Comparison of ENCODE assay signal across 17 cellular contexts in genomic region chr7:49771427-49772176, GRCh38. TPM values are rescaled to one million over a fixed set of nuclear protein-coding genes. Genes with fewer than 3 reads are reported as not detected.
A peak's percentile ranks its signal among the peaks of the same experiment; 100 is the strongest.
DNase-seq lines count a peak whose midpoint lies in the region; ATAC-seq, FAIRE-seq and TF ChIP-seq lines count a peak whose summit lies in the region.
"Had no signal": no experiment of that assay in that cellular context is flagged by ENCODE, and none has a peak within 500 bp of the region (broad histone marks: within the 10 kb centered on the region; RNA-seq: fewer than 3 reads in every experiment).

No MANE protein-coding gene starts in this region.

- peaks cover 13% of the 10 kb centered on the region for H3K4me1 Mint-ChIP-seq in chondrocyte (ENCODE audit: low read depth)

- peak; percentile 68 for FAIRE-seq in GM12878 (lab: Jason Lieb, UNC)

- H3K4me1 ChIP-seq in GM12878 (ENCODE audit: control insufficient read depth, insufficient read depth, low read length) (peaks cover 34% of the 10 kb centered on the region), suprapubic skin (peaks cover 30% of the 10 kb centered on the region), GM23248 (ENCODE audit: insufficient read depth) (no peaks in the 10 kb centered on the region)

- no peak for TF ChIP-seq CTCF in GM12878 (IDR thresholded peaks at IDR 0.05 in 2 of 3, conservative IDR thresholded peaks at IDR 0.05 in 1 of 3; ENCODE audit: control insufficient read depth in 2 of 3, extremely low read depth in 1 of 3, insufficient read depth in 1 of 3, low read depth in 3 of 3, low read length in 3 of 3)
- TF ChIP-seq CTCF in suprapubic skin (IDR thresholded peaks at IDR 0.05) = no peak
- no peak for TF ChIP-seq CTCF in chondrocyte (IDR thresholded peaks at IDR 0.05)

- H3K9me2 ChIP-seq in GM23248 (ENCODE audit: insufficient read depth) = no peaks in the 10 kb centered on the region

- BruUV-seq in GM12878 (replicated peaks; lab: Mats Ljungman, UMichigan) = no TSS peak

- TF ChIP-seq RAD21 in GM12878 (IDR thresholded peaks at IDR 0.05; ENCODE audit: insufficient read depth, low read depth, low read length) = no peak

- H3K4me3 Mint-ChIP-seq in chondrocyte (ENCODE audit: unreplicated experiment) = no peak overlapping the region
- H3K4me3 Mint-ChIP-seq: activated naive CD8-positive, alpha-beta T cell; natural killer cell had no signal

- H3K79me2 ChIP-seq in GM12878 (ENCODE audit: control insufficient read depth, insufficient read depth, low read length) (no peaks in the 10 kb centered on the region), GM23248 (ENCODE audit: insufficient read depth) (no peaks in the 10 kb centered on the region)

- TF ChIP-seq EP300 in GM12878 (IDR thresholded peaks at IDR 0.05; ENCODE audit: borderline replicate concordance in 1 of 2, control insufficient read depth in 1 of 2, low read depth in 2 of 2, low read length in 2 of 2) = peak; percentile 54 to 81; a peak in 2 of 4 replicates
- TF ChIP-seq EP300 in suprapubic skin (IDR thresholded peaks at IDR 0.05) = no peak

- H3K27ac ChIP-seq in GM12878 (ENCODE audit: control insufficient read depth, insufficient read depth) = no peak overlapping the region
- H3K27ac ChIP-seq in suprapubic skin = no peak overlapping the region
- no peak overlapping the region for H3K27ac ChIP-seq in GM23248
- H3K27ac ChIP-seq: sigmoid colon, SK-N-MC had no signal

- no peak overlapping the region for H3K9ac ChIP-seq in GM12878 (ENCODE audit: control insufficient read depth, insufficient read depth, low read length)
- no peak overlapping the region for H3K9ac ChIP-seq in GM23248

- SMC1A ChIA-PET in GM12878 (lab: Charles Lee; ENCODE audit: uncharacterized antibody, unreplicated experiment) = interaction anchor here (0.8 kb wide), 1 partner anchor 19 kb away, joined by 3 read pairs; no protein-coding TSS in a partner anchor

- ATAC-seq in GM18861 (IDR thresholded peaks at IDR 0.05; ENCODE audit: unreplicated experiment) (peak; percentile 29), GM21529 (IDR thresholded peaks at IDR 0.05; ENCODE audit: unreplicated experiment) (peak; percentile 25), HG03066 (IDR thresholded peaks at IDR 0.05; ENCODE audit: low read depth, unreplicated experiment) (peak; percentile 29), GM12878 (peak; percentile 53), GM19397 (IDR thresholded peaks at IDR 0.05; ENCODE audit: unreplicated experiment) (no peak)
- ATAC-seq: left cardiac atrium, natural killer cell had no signal

- H3K9me3 ChIP-seq in GM12878 (replicated peaks; ENCODE audit: control insufficient read depth, insufficient read depth, low read length) (no peaks in the 10 kb centered on the region; the same call in 2 of the 3 replicates), suprapubic skin (no peaks in the 10 kb centered on the region), GM23248 (ENCODE audit: low read depth) (no peaks in the 10 kb centered on the region)
- H3K9me3 ChIP-seq: sigmoid colon had no signal

- H3F3A ChIP-seq in GM23248 (ENCODE audit: insufficient read depth) = no peaks in the 10 kb centered on the region

- no peaks in the 10 kb centered on the region for H3K36me3 Mint-ChIP-seq in chondrocyte (ENCODE audit: low read depth)
- H3K36me3 Mint-ChIP-seq: activated naive CD8-positive, alpha-beta T cell had no signal

- intact Hi-C loops in GM12878 (cut with micrococcal nuclease; ENCODE audit: unreplicated experiment) = no loop called here

- H3K27me3 Mint-ChIP-seq in chondrocyte (ENCODE audit: low read depth) = peaks cover 53% of the 10 kb centered on the region

- in situ Hi-C loops in GM12878 (cut with MboI) = loop anchor here (25.0 kb wide), 1 partner anchor 1834 kb away; the partner anchor contains the start of gene PKD1L1
- in situ Hi-C loops in GM23248 (cut with MboI) = no loop called here

- H3K36me3 ChIP-seq in GM12878 (ENCODE audit: control insufficient read depth in 2 of 2, insufficient read depth in 2 of 2, low read length in 1 of 2) (no peaks in the 10 kb centered on the region), suprapubic skin (no peaks in the 10 kb centered on the region), GM23248 (ENCODE audit: low read depth) (no peaks in the 10 kb centered on the region)
- H3K36me3 ChIP-seq: sigmoid colon had no signal

- H3K27ac Mint-ChIP-seq in chondrocyte (ENCODE audit: unreplicated experiment) = no peak overlapping the region
- H3K27ac Mint-ChIP-seq: activated naive CD8-positive, alpha-beta T cell; natural killer cell had no signal

- H3K4me3 ChIP-seq in GM12878 = no peak overlapping the region
- H3K4me3 ChIP-seq in suprapubic skin = no peak overlapping the region
- H3K4me3 ChIP-seq in GM23248 = no peak overlapping the region
- H3K4me3 ChIP-seq: sigmoid colon, SK-N-MC had no signal

- CTCF ChIA-PET in GM12878 (lab: Yijun Ruan, JAX) = interaction anchor here (0.7 to 0.9 kb wide), 2 partner anchors 19 to 37 kb away, joined by 3 read pairs; no protein-coding TSS in a partner anchor

- H4K20me1 ChIP-seq in GM12878 (ENCODE audit: control insufficient read depth, insufficient read depth) (no peaks in the 10 kb centered on the region), GM23248 (ENCODE audit: insufficient read depth) (no peaks in the 10 kb centered on the region)

- RAD21 ChIA-PET in GM12878 (lab: Charles Lee; ENCODE audit: unreplicated experiment) = no interaction called here

- TF ChIP-seq POLR2A in GM12878 (IDR thresholded peaks at IDR 0.05; ENCODE audit: low read depth, low read length) = no peak
- no peak for TF ChIP-seq POLR2A in suprapubic skin (IDR thresholded peaks at IDR 0.05)

- DNase-seq in GM12878 (ENCODE audit: low read depth, low spot score) (no peak), suprapubic skin (ENCODE audit: low spot score in 2 of 2) (no peak), chondrocyte (ENCODE audit: low spot score) (no peak), GM23248 (no peak)
- DNase-seq: central memory CD4-positive, alpha-beta T cell; KBM-7; left cardiac atrium; natural killer cell; NCI-H2029; sigmoid colon had no signal

- peaks cover 10 to 22% of the 10 kb centered on the region in 2 experiments for H3K27me3 ChIP-seq in GM12878 (replicated peaks in 1 of 2; ENCODE audit: control insufficient read depth in 2 of 2, insufficient read depth in 2 of 2, low read length in 1 of 2)
- peaks cover 39% of the 10 kb centered on the region for H3K27me3 ChIP-seq in suprapubic skin
- peaks cover 36% of the 10 kb centered on the region for H3K27me3 ChIP-seq in GM23248 (replicated peaks; ENCODE audit: insufficient read depth)

- no peaks in the 10 kb centered on the region for H3K9me3 Mint-ChIP-seq in chondrocyte (ENCODE audit: low read depth)

- POLR2A ChIA-PET in GM12878 (lab: Charles Lee) = interaction anchor here (1.2 kb wide), 1 partner anchor 9 kb away, joined by 3 read pairs; no protein-coding TSS in a partner anchor

- WGBS in GM12878 (ENCODE audit: insufficient coverage, insufficient replicate concordance, low lambda C conversion rate, missing lambda C conversion rate) = 11% methylated on average over 11 of the region's 11 CpGs
- 87% methylated on average over 11 of the region's 11 CpGs for WGBS in suprapubic skin
- WGBS in GM23248 (ENCODE audit: low coverage in 1 of 2, low lambda C conversion rate in 2 of 2, missing lambda C conversion rate in 2 of 2), 2 experiments = 36 to 37% methylated on average over 11 of the region's 11 CpGs

- peak overlapping the region; percentile 5; the same call in 1 of the 2 replicates for H3K4me2 ChIP-seq in GM12878 (ENCODE audit: control insufficient read depth, insufficient read depth)
- no peak overlapping the region for H3K4me2 ChIP-seq in GM23248 (ENCODE audit: unreplicated experiment)

- no peak overlapping the region for H2AFZ ChIP-seq in GM12878 (ENCODE audit: control insufficient read depth, low read depth, low read length)
- no peak overlapping the region for H2AFZ ChIP-seq in GM23248

RNA-seq across cellular contexts. Expression of gene VWC2, which starts 1.8 kb away (rescaled TPM):
- not detected in 2 replicates for total RNA-seq in GM12878 (2013; cell fraction: nucleolus; rRNA removed)
- total RNA-seq in GM12878 (2014; rRNA removed) = 0.06 TPM in 1 of 2 replicates, not detected in the other
- not detected in 2 replicates for total RNA-seq in GM12878 (2014; rRNA removed; fragmentation: Illumina TruSeq; extraction: Trizol)
- not detected in 2 replicates for total RNA-seq in GM12878 (2021)
- polyA plus RNA-seq in GM12878 (2011; ENCODE audit: low read depth) = not detected
- polyA plus RNA-seq in GM12878 (2011; rRNA removed) = under 0.01 and 0.01 TPM in 2 replicates
- polyA plus RNA-seq in GM12878 (2011; cell fraction: cytosol; rRNA removed) = under 0.01 TPM in 2 replicates
- polyA plus RNA-seq in GM12878 (2011; cell fraction: nucleus; rRNA removed) = 0.01 TPM in 1 of 2 replicates, not detected in the other
- 0.01 TPM in 1 of 2 replicates, not detected in the other for polyA plus RNA-seq in GM12878 (2012)
- not detected in 2 replicates for polyA plus RNA-seq in GM12878 (2014; fragmentation: Illumina TruSeq; extraction: Trizol)
- not detected for polyA plus RNA-seq in GM12878 (2014; fragmentation: Nextera tagmentation; extraction: Ambion mirVana)
- 0.03 TPM in 1 of 2 replicates, not detected in the other for polyA plus RNA-seq in GM12878 (2014; rRNA removed)
- polyA plus RNA-seq in GM12878 (2016; fragmentation: Nextera tagmentation; extraction: Ambion mirVana) = not detected
- polyA minus RNA-seq in GM12878 (2011; rRNA and poly(A)+ RNA removed) = not detected in 2 replicates
- not detected in 2 replicates for polyA minus RNA-seq in GM12878 (2011; cell fraction: cytosol; rRNA and poly(A)+ RNA removed)
- polyA minus RNA-seq in GM12878 (2011; cell fraction: nucleus; rRNA and poly(A)+ RNA removed) = not detected in 2 replicates
- under 1 TPM; 0.04 to 0.18 (median 0.13) TPM for total RNA-seq in suprapubic skin
- not detected in 3 replicates for total RNA-seq in chondrocyte
- total RNA-seq in GM23248 (2014; rRNA removed; shearing (Covaris generic)) = not detected in 2 replicates
- polyA plus RNA-seq in GM23248 (2016; fragmentation: Nextera tagmentation; extraction: Ambion mirVana) = not detected in 2 replicates
- total RNA-seq: epithelial cell of proximal tubule, natural killer cell had no signal
